In the genomic region with DNA sequence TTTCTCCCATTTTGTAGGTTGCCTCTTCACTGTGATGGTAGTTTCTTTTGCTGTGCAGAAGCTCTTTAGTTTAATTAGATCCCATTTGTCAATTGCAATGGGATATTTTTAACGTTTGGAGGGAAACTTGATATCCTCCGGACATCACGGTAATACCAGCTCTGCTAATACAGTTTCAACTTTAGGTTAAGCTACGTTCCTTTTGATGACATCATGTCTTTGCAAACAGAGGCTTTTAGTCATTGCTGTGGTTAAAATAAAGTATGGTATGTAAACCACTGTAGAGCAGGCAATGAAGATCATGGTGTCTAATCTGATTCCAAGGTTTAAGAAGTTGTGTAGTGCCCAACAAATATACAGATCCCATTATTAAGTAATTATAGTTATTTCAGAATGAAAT, we compare ENCODE assay signal across 32 cellular contexts.
A peak's percentile ranks its signal among the peaks of the same experiment; 100 is the strongest.
DNase-seq lines count a peak whose midpoint lies in the region; TF ChIP-seq lines count a peak whose summit lies in the region.
"Had no signal": no experiment of that assay in that cellular context is flagged by ENCODE, and none has a peak within 500 bp of the region (broad histone marks: within the 10 kb centered on the region; RNA-seq: fewer than 3 reads in every experiment).

No MANE protein-coding gene starts in this region.

- in situ Hi-C loops in GM23248 (cut with MboI): no loop called here

- TF ChIP-seq CTCF in KMS-11 (conservative IDR thresholded peaks at IDR 0.05; ENCODE audit: low read depth, low read length) (no peak), Peyer's patch (IDR thresholded peaks at IDR 0.05) (no peak), dorsolateral prefrontal cortex (IDR thresholded peaks at IDR 0.05 in 54 of 56, conservative IDR thresholded peaks at IDR 0.05 in 2 of 56; ENCODE audit: low read depth in 1 of 56, partially characterized antibody in 56 of 56) (no peak)

- H3K79me2 ChIP-seq in GM23248 (ENCODE audit: insufficient read depth): no peaks in the 10 kb centered on the region
- H3K79me2 ChIP-seq in KMS-11 (ENCODE audit: insufficient read depth, low read depth): no peaks in the 10 kb centered on the region
- H3K79me2 ChIP-seq: parathyroid adenoma had no signal

- H3K9me3 ChIP-seq in GM23248 (ENCODE audit: low read depth) (no peaks in the 10 kb centered on the region), SJCRH30 (replicated peaks) (no peaks in the 10 kb centered on the region), Peyer's patch (no peaks in the 10 kb centered on the region)
- H3K9me3 ChIP-seq: breast epithelium had no signal

- no peaks in the 10 kb centered on the region for H3K36me3 ChIP-seq in GM23248 (ENCODE audit: low read depth)
- no peaks in the 10 kb centered on the region for H3K36me3 ChIP-seq in KMS-11 (ENCODE audit: insufficient read depth)
- H3K36me3 ChIP-seq in SJCRH30: no peaks in the 10 kb centered on the region
- no peaks in the 10 kb centered on the region for H3K36me3 ChIP-seq in Peyer's patch
- H3K36me3 ChIP-seq: breast epithelium, neural progenitor cell had no signal

- TF ChIP-seq POLR2A in Peyer's patch (IDR thresholded peaks at IDR 0.05): no peak

- H2AFZ ChIP-seq in GM23248 (no peak overlapping the region), KMS-11 (ENCODE audit: low read depth) (peak overlapping the region; percentile 45; the same call in 1 of the 2 replicates)
- H2AFZ ChIP-seq: neural progenitor cell, parathyroid adenoma had no signal

- H3F3A ChIP-seq in GM23248 (ENCODE audit: insufficient read depth): no peaks in the 10 kb centered on the region

- intact Hi-C loops in dorsolateral prefrontal cortex (cut with DNase I): no loop called here

- H3K4me1 ChIP-seq in GM23248 (ENCODE audit: insufficient read depth): no peaks in the 10 kb centered on the region
- peaks cover 37% of the 10 kb centered on the region for H3K4me1 ChIP-seq in KMS-11 (ENCODE audit: low read depth, poor library complexity, severe bottlenecking)
- peaks cover 12% of the 10 kb centered on the region for H3K4me1 ChIP-seq in SJCRH30
- no peaks in the 10 kb centered on the region for H3K4me1 ChIP-seq in Peyer's patch
- H3K4me1 ChIP-seq: breast epithelium, neural progenitor cell had no signal

- H3K9ac ChIP-seq in GM23248 (no peak overlapping the region), KMS-11 (no peak overlapping the region)
- H3K9ac ChIP-seq: neural progenitor cell, parathyroid adenoma had no signal

- H3K27me3 ChIP-seq in GM23248 (replicated peaks; ENCODE audit: insufficient read depth) (no peaks in the 10 kb centered on the region), KMS-11 (ENCODE audit: insufficient read depth, low read depth) (no peaks in the 10 kb centered on the region), SJCRH30 (no peaks in the 10 kb centered on the region; the same call in 1 of the 2 replicates), Peyer's patch (no peaks in the 10 kb centered on the region), dorsolateral prefrontal cortex (peaks cover 0 to 5% (median 0%) of the 10 kb centered on the region in 45 donors)
- H3K27me3 ChIP-seq: neural progenitor cell had no signal

- H3K27ac ChIP-seq in GM23248 (no peak overlapping the region), KMS-11 (peak overlapping the region; percentile 62), SJCRH30 (peak overlapping the region; percentile 19), Peyer's patch (no peak overlapping the region), dorsolateral prefrontal cortex (no peak overlapping the region)
- H3K27ac ChIP-seq: breast epithelium, C4-2B, neural progenitor cell, parathyroid adenoma, VCaP had no signal

- DNase-seq in GM23248 (peak; percentile 34), SJCRH30 (peak; percentile 52 to 90), kidney tubule cell (ENCODE audit: low spot score) (peak; percentile 59), Peyer's patch (no peak), dorsolateral prefrontal cortex (no peak)
- no peak for DNase-seq in stimulated activated CD4-positive, alpha-beta T cell treated with anti-CD3 and anti-CD28 coated beads, Interleukin-2, amount 100 ng/mL, for 24 hours
- no peak for DNase-seq in activated T-cell treated with anti-CD3 and anti-CD28 coated beads, Interleukin-2, amount 50 U/mL, for 1 hour
- DNase-seq: activated CD4-positive, alpha-beta T cell treated with anti-CD3 and anti-CD28 coated beads for 36 hours; activated effector memory CD4-positive, alpha-beta T cell treated with Interleukin-2 at 50 U/mL for 16 hours; activated T-cell treated with anti-CD3 and anti-CD28 coated beads for 4 hours; amygdala; DMS79 treated with DMSO at 0.1 percent for 48 hours; effector CD4-positive, alpha-beta T cell; glutamatergic neuron; H7; islet precursor cell; Karpas-422; left ventricle myocardium superior; NCI-H146; NCI-H2171 treated with DMSO at 0.1 percent for 48 hours; NCI-H524 treated with DMSO at 0.1 percent for 48 hours; retina; small intestine; stimulated activated naive CD8-positive, alpha-beta T cell treated with anti-CD3 and anti-CD28 coated beads, Interleukin-15, Interleukin-2, amounts not matched to agents 100 U/mL and 50 U/mL, for 24 hours; SW 1271; T-helper 9 cell had no signal

- no peaks in the 10 kb centered on the region for H4K20me1 ChIP-seq in GM23248 (ENCODE audit: insufficient read depth)
- no peaks in the 10 kb centered on the region for H4K20me1 ChIP-seq in KMS-11 (ENCODE audit: insufficient read depth)

- H3K4me3 ChIP-seq in GM23248 (no peak overlapping the region), KMS-11 (IDR thresholded peaks at IDR 0.05; ENCODE audit: insufficient read depth, low read depth, low read length) (no peak overlapping the region), SJCRH30 (no peak overlapping the region), Peyer's patch (no peak overlapping the region), dorsolateral prefrontal cortex (no peak overlapping the region)
- H3K4me3 ChIP-seq: breast epithelium, neural progenitor cell had no signal

- no peaks in the 10 kb centered on the region for H3K9me2 ChIP-seq in GM23248 (ENCODE audit: insufficient read depth)

- H3K4me2 ChIP-seq in GM23248 (ENCODE audit: unreplicated experiment): no peak overlapping the region
- peak overlapping the region; percentile 30 for H3K4me2 ChIP-seq in KMS-11
- H3K4me2 ChIP-seq: neural progenitor cell had no signal

- WGBS in GM23248 (ENCODE audit: low coverage in 1 of 2, low lambda C conversion rate in 2 of 2, missing lambda C conversion rate in 2 of 2), 2 experiments: 3 to 7% methylated on average over 4 of the region's 4 CpGs

Comparison
In these comparisons a context has a peak if more than half of its experiments do, and no peak if none do; other contexts are left out.
1. DNase-seq: peak in GM23248 (single experiment), SJCRH30 (2 of 2) and kidney tubule cell (single experiment); none in stimulated activated CD4-positive, alpha-beta T cell treated with anti-CD3 and anti-CD28 coated beads, Interleukin-2, amount 100 ng/mL, for 24 hours (0 of 2), Peyer's patch (0 of 3), dorsolateral prefrontal cortex (0 of 10) and activated T-cell treated with anti-CD3 and anti-CD28 coated beads, Interleukin-2, amount 50 U/mL, for 1 hour (single experiment).
2. H3K27ac ChIP-seq: peak in KMS-11 (single experiment) and SJCRH30 (single experiment); none in GM23248 (single experiment), Peyer's patch (0 of 4) and dorsolateral prefrontal cortex (0 of 59).